Comparison of ENCODE assay signal across 23 cellular contexts in genomic region chr1:14323665-14324630, GRCh38.
A peak's percentile ranks its signal among the peaks of the same experiment; 100 is the strongest.
DNase-seq lines count a peak whose midpoint lies in the region; ATAC-seq, FAIRE-seq and TF ChIP-seq lines count a peak whose summit lies in the region.
"Had no signal": no experiment of that assay in that cellular context is flagged by ENCODE, and none has a peak within 500 bp of the region (broad histone marks: within the 10 kb centered on the region; RNA-seq: fewer than 3 reads in every experiment).

No MANE protein-coding gene starts in this region.

- H3K79me2 ChIP-seq in HepG2 (ENCODE audit: insufficient read depth, low read length) = no peaks in the 10 kb centered on the region

- DNase-seq in HepG2 (ENCODE audit: low spot score) (no peak), right lobe of liver (no peak), RPMI8226 (peak; percentile 62), hippocampal formation (lab: John Stamatoyannopoulos, UW) (no peak), GM19238 (ENCODE audit: insufficient read length, low spot score) (no peak)
- no peak for DNase-seq in stimulated activated naive CD4-positive, alpha-beta T cell treated with Interleukin-2 at 50 U/mL for 16 hours (lab: John Stamatoyannopoulos, UW)
- DNase-seq: AML-193; Calu3; CD8-positive, alpha-beta T cell; DMS79 treated with DMSO at 0.1 percent for 48 hours; EL; GM23248; IMR-90 had no signal

- H3K27ac Mint-ChIP-seq in nephron = peak overlapping the region in 2 of 3 experiments; percentile 2 to 14
- H3K27ac Mint-ChIP-seq: CD14-positive monocyte; CD8-positive, alpha-beta T cell had no signal

- no peak for TF ChIP-seq POLR2A in HepG2 (IDR thresholded peaks at IDR 0.05; ENCODE audit: insufficient read depth in 1 of 2, low read depth in 2 of 2, low read length in 2 of 2)
- no peak for TF ChIP-seq POLR2A in right lobe of liver (IDR thresholded peaks at IDR 0.05)

- in situ Hi-C loops in HepG2 (cut with HindIII; ENCODE audit: extremely low pct_ligation_motif_present, low pct_unique_long_range_greater_than_20kb) = no loop called here

- TF ChIP-seq EP300 in HepG2 (IDR thresholded peaks at IDR 0.05; ENCODE audit: low read depth in 2 of 2, low read length in 2 of 2) (no peak), HepG2 (CRISPR knock-in tag; IDR thresholded peaks at IDR 0.05; ENCODE audit: borderline replicate concordance) (no peak)

- no peaks in the 10 kb centered on the region for H3K9me3 ChIP-seq in HepG2 (ENCODE audit: low read length)
- H3K9me3 ChIP-seq in right lobe of liver = no peaks in the 10 kb centered on the region
- H3K9me3 ChIP-seq: A549, HAP-1 had no signal

- POLR2A ChIA-PET in HepG2 (lab: Yijun Ruan, JAX) = no interaction called here

- TF ChIP-seq CTCF in HepG2 (CRISPR knock-in tag; IDR thresholded peaks at IDR 0.05) (no peak), right lobe of liver (IDR thresholded peaks at IDR 0.05) (no peak), nephron (IDR thresholded peaks at IDR 0.05; ENCODE audit: unreplicated experiment in 3 of 3) (no peak)

- TF ChIP-seq RAD21 in HepG2 (CRISPR knock-in tag; IDR thresholded peaks at IDR 0.05) = no peak

- no peak overlapping the region for H3K4me3 Mint-ChIP-seq in nephron
- H3K4me3 Mint-ChIP-seq: CD14-positive monocyte; CD8-positive, alpha-beta T cell had no signal

- peaks cover 3% of the 10 kb centered on the region for H3K9me3 Mint-ChIP-seq in nephron

- H3K27me3 Mint-ChIP-seq in nephron (ENCODE audit: low read depth) = no peaks in the 10 kb centered on the region

- CTCF ChIA-PET in HepG2 (lab: Yijun Ruan, JAX; ENCODE audit: low intra/inter-chr PET ratio, low total read pairs) = no interaction called here

- H3K4me3 ChIP-seq in HepG2 (replicated peaks in 1 of 3; ENCODE audit: insufficient read depth in 1 of 3, low read depth in 2 of 3, low read length in 3 of 3) (no peak overlapping the region), right lobe of liver (no peak overlapping the region)
- H3K4me3 ChIP-seq: A549, BLaER1, GM23248, HAP-1, K562 had no signal

- H3K36me3 ChIP-seq in HepG2 (replicated peaks in 1 of 2; ENCODE audit: control insufficient read depth in 1 of 2, insufficient read depth in 2 of 2, low read length in 2 of 2) (no peaks in the 10 kb centered on the region), right lobe of liver (no peaks in the 10 kb centered on the region)
- H3K36me3 ChIP-seq: BLaER1, HAP-1 had no signal

- no peak for ATAC-seq in HepG2
- ATAC-seq in right lobe of liver = no peak
- ATAC-seq: A549; CD8-positive, alpha-beta T cell; K562 had no signal

- H4K20me1 ChIP-seq in HepG2 (ENCODE audit: insufficient read depth, low read length) = no peaks in the 10 kb centered on the region
- H4K20me1 ChIP-seq: BLaER1 had no signal

- intact Hi-C loops in HepG2 (cut with micrococcal nuclease; ENCODE audit: unreplicated experiment) = no loop called here
- intact Hi-C loops in right lobe of liver (cut with DNase I) = no loop called here

- H2AFZ ChIP-seq in HepG2 (ENCODE audit: low read length) = no peak overlapping the region
- H2AFZ ChIP-seq: GM23248 had no signal

- H3K4me1 ChIP-seq in HepG2 (ENCODE audit: insufficient read depth, low read length) = no peaks in the 10 kb centered on the region
- no peaks in the 10 kb centered on the region for H3K4me1 ChIP-seq in right lobe of liver
- H3K4me1 ChIP-seq: A549, HAP-1 had no signal

- no peaks in the 10 kb centered on the region for H3K36me3 Mint-ChIP-seq in nephron (ENCODE audit: low read depth)
- H3K36me3 Mint-ChIP-seq: CD14-positive monocyte; CD8-positive, alpha-beta T cell had no signal

- BruUV-seq in HepG2 (replicated peaks; lab: Mats Ljungman, UMichigan) = no TSS peak

- no peak for FAIRE-seq in HepG2 (lab: Jason Lieb, UNC)
- FAIRE-seq: A549, G401.6, GM12891, K562 had no signal

- H3K4me1 Mint-ChIP-seq in nephron = peaks cover 8% of the 10 kb centered on the region
- H3K4me1 Mint-ChIP-seq: CD14-positive monocyte had no signal

- no peak overlapping the region for H3K27ac ChIP-seq in HepG2 (ENCODE audit: extremely low read length, insufficient read depth, low read length)
- no peak overlapping the region for H3K27ac ChIP-seq in right lobe of liver
- H3K27ac ChIP-seq: 22Rv1, A549, BLaER1, GM23248, HL-60 had no signal

- WGBS in HepG2 (ENCODE audit: low lambda C conversion rate) = 2% methylated on average over 4 of the region's 4 CpGs
- WGBS in right lobe of liver (ENCODE audit: insufficient coverage, low coverage, low lambda C conversion rate, missing lambda C conversion rate) = 19% methylated on average over 4 of the region's 4 CpGs

- H3K27me3 ChIP-seq in HepG2 (ENCODE audit: control insufficient read depth in 1 of 2, insufficient read depth in 2 of 2, low read length in 2 of 2) = peaks cover 0 to 7% of the 10 kb centered on the region in 2 experiments; a peak in 2 of 5 replicates
- H3K27me3 ChIP-seq in right lobe of liver = no peaks in the 10 kb centered on the region
- H3K27me3 ChIP-seq: BLaER1 had no signal

- no peak overlapping the region for H3K9ac ChIP-seq in HepG2 (ENCODE audit: insufficient read depth, low read depth, low read length)
- H3K9ac ChIP-seq: BLaER1, GM23248 had no signal

- no peak overlapping the region for H3K4me2 ChIP-seq in HepG2 (ENCODE audit: low read depth, low read length)
- H3K4me2 ChIP-seq: A549, BLaER1 had no signal

TF ChIP-seq in HepG2, 621 proteins besides CTCF, POLR2A, EP300 and RAD21:
- peak; percentile 34; the same call in 1 of the 2 replicates for TF ChIP-seq MAFF (IDR thresholded peaks at IDR 0.05; ENCODE audit: low read depth, low read length)
- TF ChIP-seq PPARG (CRISPR knock-in tag; conservative IDR thresholded peaks at IDR 0.05) = no peak
- TF ChIP-seq MEF2D (CRISPR knock-in tag; IDR thresholded peaks at IDR 0.05) = no peak
- no peak for TF ChIP-seq ZNF749 (CRISPR knock-in tag; IDR thresholded peaks at IDR 0.05; ENCODE audit: borderline replicate concordance)
- no peak for TF ChIP-seq TCF7 (IDR thresholded peaks at IDR 0.05; ENCODE audit: low read depth)
- peak; percentile 3 to 61; a peak in 2 of 4 replicates for TF ChIP-seq MAFK (conservative IDR thresholded peaks at IDR 0.05 in 1 of 2, IDR thresholded peaks at IDR 0.05 in 1 of 2; ENCODE audit: low read length in 2 of 2)
- TF ChIP-seq ZNF431 (CRISPR knock-in tag; IDR thresholded peaks at IDR 0.05; ENCODE audit: borderline replicate concordance, low read depth) = no peak
- TF ChIP-seq TBL1XR1 (IDR thresholded peaks at IDR 0.05; ENCODE audit: borderline replicate concordance, low read length, partially characterized antibody) = no peak
- TF ChIP-seq PLRG1 (conservative IDR thresholded peaks at IDR 0.05) = no peak
- no peak for TF ChIP-seq KLF15 (CRISPR knock-in tag; IDR thresholded peaks at IDR 0.05; ENCODE audit: borderline replicate concordance)
TF ChIP-seq in HepG2: peak in this region for 2.
